16 cellular contexts compared by ENCODE assay signal in genomic region chr4:55186123-55186522, GRCh38.
DNase-seq lines count a peak whose midpoint lies in the region; ATAC-seq, FAIRE-seq and TF ChIP-seq lines count a peak whose summit lies in the region.
"Had no signal": no experiment of that assay in that cellular context is flagged by ENCODE, and none has a peak within 500 bp of the region (broad histone marks: within the 10 kb centered on the region; RNA-seq: fewer than 3 reads in every experiment).

No MANE protein-coding gene starts in this region.

- ATAC-seq in HG03280 (IDR thresholded peaks at IDR 0.05; ENCODE audit: unreplicated experiment) (no peak), HG03457 (IDR thresholded peaks at IDR 0.05; ENCODE audit: unreplicated experiment) (no peak)
- ATAC-seq: activated CD8-positive, alpha-beta T cell treated with anti-CD3 and anti-CD28 coated beads, Interleukin-2, amount 10 ng/mL, durations not matched to agents 7 days and 5 days; sciatic nerve had no signal

- H3K27me3 ChIP-seq in HUES64 (ENCODE audit: insufficient read depth, low read length): no peaks in the 10 kb centered on the region

- POLR2A ChIA-PET in GM10248 (lab: Yijun Ruan, JAX): no interaction called here

- no peak overlapping the region for H3K4me3 ChIP-seq in HUES64 (ENCODE audit: low read length)
- no peak overlapping the region for H3K4me3 ChIP-seq in mesodermal cell (ENCODE audit: extremely low read depth, insufficient read depth, low read length, poor library complexity, severe bottlenecking)

- 0 out of 2 replicates have a peak, but pooled peaks cover 4% of the 10 kb centered on the region for H3K9me3 ChIP-seq in HUES64 (ENCODE audit: insufficient read depth, low read depth, low read length)
- peaks cover 10% of the 10 kb centered on the region for H3K9me3 ChIP-seq in mesodermal cell (ENCODE audit: control insufficient read depth, low read length)

- DNase-seq in dedifferentiated amniotic fluid mesenchymal stem cell (ENCODE audit: extremely low spot score) (peak; percentile 11), GM10248 (ENCODE audit: extremely low spot score) (no peak), HTR-8/SVneo (ENCODE audit: insufficient read length, low spot score) (no peak)
- DNase-seq: activated CD8-positive, alpha-beta T cell treated with anti-CD3 and anti-CD28 coated beads, Interleukin-2, amount 10 ng/mL, durations not matched to agents 7 days and 5 days; AML-193; islet precursor cell; NCI-H2081 treated with DMSO at 0.1 percent for 48 hours; NCI-H748 treated with DMSO at 0.1 percent for 48 hours; stimulated activated CD4-positive, alpha-beta T cell treated with anti-CD3 and anti-CD28 coated beads, Interleukin-1b, Interleukin-23, amount 100 ng/mL, for 48 hours had no signal

- H3K27ac ChIP-seq in C4-2B (no peak overlapping the region), HUES64 (ENCODE audit: low read depth, low read length) (peak overlapping the region; percentile 79; the same call in 1 of the 2 replicates), mesodermal cell (ENCODE audit: low read depth, low read length, severe bottlenecking) (peak overlapping the region; percentile 67)
- H3K27ac ChIP-seq: VCaP had no signal

- CTCF ChIA-PET in GM10248 (lab: Yijun Ruan, JAX): interaction anchor here (1.0 kb wide), 1 partner anchor 9 kb away, joined by 5 read pairs; no protein-coding TSS in a partner anchor

- H3K9ac ChIP-seq in HUES64 (ENCODE audit: low read depth, low read length): no peak overlapping the region

- no peaks in the 10 kb centered on the region for H3K36me3 ChIP-seq in HUES64 (ENCODE audit: insufficient read depth, low read length)
- no peaks in the 10 kb centered on the region for H3K36me3 ChIP-seq in mesodermal cell (ENCODE audit: control insufficient read depth, insufficient read depth, low read length)

- TF ChIP-seq CTCF in C4-2B (conservative IDR thresholded peaks at IDR 0.05): peak; percentile 11; the same call in 1 of the 2 replicates
- TF ChIP-seq CTCF in GM10248 (IDR thresholded peaks at IDR 0.05; ENCODE audit: control extremely low read depth, extremely low read depth, low read depth, missing control alignments): no peak

- no peak for FAIRE-seq in HTR-8/SVneo (lab: Jason Lieb, UNC)

- peaks cover 45% of the 10 kb centered on the region for H3K4me1 ChIP-seq in HUES64 (ENCODE audit: insufficient read depth, low read length)
- peaks cover 57% of the 10 kb centered on the region for H3K4me1 ChIP-seq in mesodermal cell (ENCODE audit: control insufficient read depth, insufficient read depth, low read length, poor library complexity, severe bottlenecking)
